26 cellular contexts compared by ENCODE assay signal in the genomic region with DNA sequence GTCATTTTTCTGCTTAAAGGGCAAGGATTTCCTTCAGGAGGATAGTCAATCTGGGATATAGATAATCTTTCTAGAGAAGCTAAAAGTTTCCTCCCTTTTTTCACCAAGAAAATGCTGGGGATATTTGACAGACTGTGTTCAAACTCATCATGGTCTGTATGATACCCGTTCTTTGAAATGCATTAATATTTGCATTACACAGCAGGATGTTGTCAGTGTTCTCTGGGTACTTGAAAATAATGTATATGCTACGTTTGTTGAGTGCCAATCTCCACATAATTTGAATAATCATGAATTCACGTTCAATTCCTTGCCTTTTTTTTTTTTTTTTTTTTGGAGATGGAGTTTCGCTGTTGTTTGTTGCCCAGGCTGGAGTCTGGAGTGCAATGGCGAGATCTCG.
"Had no signal": no experiment of that assay in that cellular context is flagged by ENCODE, and none has a peak within 500 bp of the region (broad histone marks: within the 10 kb centered on the region; RNA-seq: fewer than 3 reads in every experiment).

No MANE protein-coding gene starts in this region.

- DNase-seq: stimulated activated CD4-positive, alpha-beta T cell treated with anti-CD3 and anti-CD28 coated beads, Interleukin-2, amount 100 ng/mL, for 48 hours; stimulated activated CD4-positive, alpha-beta T cell treated with anti-CD3 and anti-CD28 coated beads, Interleukin-4, amount 100 ng/mL, for 1 hour; stimulated activated CD4-positive, alpha-beta T cell treated with anti-CD3 and anti-CD28 coated beads, Interleukin-4, amount 100 ng/mL, for 24 hours; stimulated activated CD4-positive, alpha-beta T cell treated with anti-CD3 and anti-CD28 coated beads, Interleukin-4, amount 100 ng/mL, for 4 hours; stimulated activated CD8-positive, alpha-beta memory T cell treated with anti-CD3 and anti-CD28 coated beads, Interleukin-4, amount 100 ng/mL, for 48 hours; stimulated activated naive B cell treated with anti-CD40 and anti-IgM and Interleukin-4, amounts not matched to agents 10 μg/mL and 1 μg/mL and 100 μg/mL, for 72 hours; stimulated activated naive CD4-positive, alpha-beta T cell; stimulated activated naive CD4-positive, alpha-beta T cell treated with Interleukin-2 at 50 U/mL for 16 hours; stimulated activated naive CD8-positive, alpha-beta T cell treated with anti-CD3 and anti-CD28 coated beads, Interleukin-15, amount 100 ng/mL, for 72 hours; stimulated activated naive CD8-positive, alpha-beta T cell treated with anti-CD3 and anti-CD28 coated beads, Interleukin-15, Interleukin-2, amounts not matched to agents 100 U/mL and 50 U/mL, for 24 hours; stomach; substantia nigra; testis; thyroid gland; tibial artery; transverse colon; upper lobe of left lung; upper lobe of right lung; uterus had no signal

- H3K27me3 ChIP-seq: stomach, suprapubic skin, testis, thyroid gland, tibial artery, tibial nerve, upper lobe of left lung, upper lobe of right lung, uterus, vagina had no signal

- H3K36me3 ChIP-seq: stomach, suprapubic skin, thoracic aorta, thyroid gland, tibial artery, tibial nerve, transverse colon, upper lobe of left lung, upper lobe of right lung, uterus, vagina had no signal

- H3K27ac ChIP-seq: stomach, suprapubic skin, testis, thoracic aorta, thyroid gland, tibial artery, tibial nerve, transverse colon, upper lobe of left lung, upper lobe of right lung, uterus, vagina had no signal

- ATAC-seq: stimulated activated effector memory CD8-positive, alpha-beta T cell treated with anti-CD3 and anti-CD28 coated beads, Interleukin-12 subunit alpha, Interleukin-12 subunit beta, amount 100 ng/mL, for 72 hours; stimulated activated memory B cell treated with anti-CD40 and anti-IgM and Interleukin-4, amounts not matched to agents 10 μg/mL and 1 μg/mL and 100 μg/mL, for 72 hours; stimulated activated naive B cell treated with anti-CD40 and anti-IgM and Interleukin-4, amounts not matched to agents 10 μg/mL and 1 μg/mL and 100 μg/mL, for 72 hours; stimulated activated naive CD8-positive, alpha-beta T cell treated with anti-CD3 and anti-CD28 coated beads, Interleukin-15, amount 100 ng/mL, for 72 hours; stimulated activated naive CD8-positive, alpha-beta T cell treated with anti-CD3 and anti-CD28 coated beads, Interleukin-15, Interleukin-2, amounts not matched to agents 100 U/mL and 50 U/mL, for 24 hours; upper lobe of right lung had no signal

- FAIRE-seq: urothelium cell line had no signal

- H3K4me3 ChIP-seq: stomach, suprapubic skin, testis, thoracic aorta, thyroid gland, tibial artery, tibial nerve, transverse colon, upper lobe of left lung, upper lobe of right lung, uterus, vagina had no signal

- H3K4me1 ChIP-seq: stomach, suprapubic skin, testis, thyroid gland, tibial artery, tibial nerve, transverse colon, upper lobe of left lung, upper lobe of right lung, uterus, vagina had no signal

- H3K9me3 ChIP-seq: stomach, suprapubic skin, testis, thoracic aorta, thyroid gland, tibial artery, tibial nerve, transverse colon, upper lobe of left lung, upper lobe of right lung, uterus, vagina had no signal
